Comparison of ENCODE assay signal across 1 cellular context in the genomic region with DNA sequence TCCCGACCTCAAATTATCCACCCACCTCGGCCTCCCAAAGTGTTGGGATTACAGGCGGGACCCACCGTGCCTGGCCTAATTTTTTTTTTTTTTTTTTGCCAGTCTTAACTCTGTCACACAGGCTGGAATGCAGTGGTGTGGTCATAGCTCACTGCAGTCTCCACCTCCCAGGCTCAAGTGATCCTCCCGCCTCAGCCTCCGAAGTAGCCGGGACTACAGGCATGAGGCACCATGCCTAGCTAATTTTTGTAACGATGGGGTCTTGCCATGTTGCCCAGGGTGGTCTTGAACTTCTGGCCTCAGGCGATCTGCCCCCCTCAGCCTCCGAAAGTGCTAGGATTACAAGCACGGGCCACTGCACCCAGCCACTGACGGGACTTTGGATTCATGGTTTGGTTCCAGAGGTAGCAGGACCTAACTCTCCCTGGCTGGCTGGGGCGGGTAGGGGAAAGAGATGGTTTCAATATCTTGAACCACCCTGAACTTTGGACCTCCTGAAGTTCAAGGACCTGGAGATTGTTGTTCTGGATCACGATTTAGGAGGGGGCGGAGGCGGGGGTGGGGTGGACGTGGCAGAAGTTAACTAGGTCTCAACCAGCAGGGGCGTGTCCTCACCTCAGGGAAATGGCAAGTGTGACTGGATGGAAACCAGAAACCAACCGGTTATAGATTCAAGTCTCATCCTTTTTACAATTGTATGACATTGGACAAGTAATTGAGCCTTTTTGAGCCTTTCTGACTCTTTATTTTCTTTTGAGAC.
TF ChIP-seq lines count a peak whose summit lies in the region.

No MANE protein-coding gene starts in this region.

TF ChIP-seq in H1, 55 proteins besides CTCF, POLR2A, EP300 and RAD21:
- TF ChIP-seq KDM4A (IDR thresholded peaks at IDR 0.05; ENCODE audit: low read depth, low read length, severe bottlenecking) (no peak), TCF12 (IDR thresholded peaks at IDR 0.05; ENCODE audit: low read depth, low read length) (no peak), SIX5 (IDR thresholded peaks at IDR 0.05; ENCODE audit: low read depth, low read length) (no peak), CREB1 (IDR thresholded peaks at IDR 0.05) (no peak), RFX5 (IDR thresholded peaks at IDR 0.05; ENCODE audit: borderline replicate concordance, low read depth, low read length) (no peak), GABPA (IDR thresholded peaks at IDR 0.05; ENCODE audit: borderline replicate concordance, insufficient read depth, low read length) (no peak), NRF1 (IDR thresholded peaks at IDR 0.05; ENCODE audit: low read depth, low read length) (no peak), YY1 (IDR thresholded peaks at IDR 0.05; ENCODE audit: low read depth, low read length) (no peak)
- TF ChIP-seq, protein P1, sequence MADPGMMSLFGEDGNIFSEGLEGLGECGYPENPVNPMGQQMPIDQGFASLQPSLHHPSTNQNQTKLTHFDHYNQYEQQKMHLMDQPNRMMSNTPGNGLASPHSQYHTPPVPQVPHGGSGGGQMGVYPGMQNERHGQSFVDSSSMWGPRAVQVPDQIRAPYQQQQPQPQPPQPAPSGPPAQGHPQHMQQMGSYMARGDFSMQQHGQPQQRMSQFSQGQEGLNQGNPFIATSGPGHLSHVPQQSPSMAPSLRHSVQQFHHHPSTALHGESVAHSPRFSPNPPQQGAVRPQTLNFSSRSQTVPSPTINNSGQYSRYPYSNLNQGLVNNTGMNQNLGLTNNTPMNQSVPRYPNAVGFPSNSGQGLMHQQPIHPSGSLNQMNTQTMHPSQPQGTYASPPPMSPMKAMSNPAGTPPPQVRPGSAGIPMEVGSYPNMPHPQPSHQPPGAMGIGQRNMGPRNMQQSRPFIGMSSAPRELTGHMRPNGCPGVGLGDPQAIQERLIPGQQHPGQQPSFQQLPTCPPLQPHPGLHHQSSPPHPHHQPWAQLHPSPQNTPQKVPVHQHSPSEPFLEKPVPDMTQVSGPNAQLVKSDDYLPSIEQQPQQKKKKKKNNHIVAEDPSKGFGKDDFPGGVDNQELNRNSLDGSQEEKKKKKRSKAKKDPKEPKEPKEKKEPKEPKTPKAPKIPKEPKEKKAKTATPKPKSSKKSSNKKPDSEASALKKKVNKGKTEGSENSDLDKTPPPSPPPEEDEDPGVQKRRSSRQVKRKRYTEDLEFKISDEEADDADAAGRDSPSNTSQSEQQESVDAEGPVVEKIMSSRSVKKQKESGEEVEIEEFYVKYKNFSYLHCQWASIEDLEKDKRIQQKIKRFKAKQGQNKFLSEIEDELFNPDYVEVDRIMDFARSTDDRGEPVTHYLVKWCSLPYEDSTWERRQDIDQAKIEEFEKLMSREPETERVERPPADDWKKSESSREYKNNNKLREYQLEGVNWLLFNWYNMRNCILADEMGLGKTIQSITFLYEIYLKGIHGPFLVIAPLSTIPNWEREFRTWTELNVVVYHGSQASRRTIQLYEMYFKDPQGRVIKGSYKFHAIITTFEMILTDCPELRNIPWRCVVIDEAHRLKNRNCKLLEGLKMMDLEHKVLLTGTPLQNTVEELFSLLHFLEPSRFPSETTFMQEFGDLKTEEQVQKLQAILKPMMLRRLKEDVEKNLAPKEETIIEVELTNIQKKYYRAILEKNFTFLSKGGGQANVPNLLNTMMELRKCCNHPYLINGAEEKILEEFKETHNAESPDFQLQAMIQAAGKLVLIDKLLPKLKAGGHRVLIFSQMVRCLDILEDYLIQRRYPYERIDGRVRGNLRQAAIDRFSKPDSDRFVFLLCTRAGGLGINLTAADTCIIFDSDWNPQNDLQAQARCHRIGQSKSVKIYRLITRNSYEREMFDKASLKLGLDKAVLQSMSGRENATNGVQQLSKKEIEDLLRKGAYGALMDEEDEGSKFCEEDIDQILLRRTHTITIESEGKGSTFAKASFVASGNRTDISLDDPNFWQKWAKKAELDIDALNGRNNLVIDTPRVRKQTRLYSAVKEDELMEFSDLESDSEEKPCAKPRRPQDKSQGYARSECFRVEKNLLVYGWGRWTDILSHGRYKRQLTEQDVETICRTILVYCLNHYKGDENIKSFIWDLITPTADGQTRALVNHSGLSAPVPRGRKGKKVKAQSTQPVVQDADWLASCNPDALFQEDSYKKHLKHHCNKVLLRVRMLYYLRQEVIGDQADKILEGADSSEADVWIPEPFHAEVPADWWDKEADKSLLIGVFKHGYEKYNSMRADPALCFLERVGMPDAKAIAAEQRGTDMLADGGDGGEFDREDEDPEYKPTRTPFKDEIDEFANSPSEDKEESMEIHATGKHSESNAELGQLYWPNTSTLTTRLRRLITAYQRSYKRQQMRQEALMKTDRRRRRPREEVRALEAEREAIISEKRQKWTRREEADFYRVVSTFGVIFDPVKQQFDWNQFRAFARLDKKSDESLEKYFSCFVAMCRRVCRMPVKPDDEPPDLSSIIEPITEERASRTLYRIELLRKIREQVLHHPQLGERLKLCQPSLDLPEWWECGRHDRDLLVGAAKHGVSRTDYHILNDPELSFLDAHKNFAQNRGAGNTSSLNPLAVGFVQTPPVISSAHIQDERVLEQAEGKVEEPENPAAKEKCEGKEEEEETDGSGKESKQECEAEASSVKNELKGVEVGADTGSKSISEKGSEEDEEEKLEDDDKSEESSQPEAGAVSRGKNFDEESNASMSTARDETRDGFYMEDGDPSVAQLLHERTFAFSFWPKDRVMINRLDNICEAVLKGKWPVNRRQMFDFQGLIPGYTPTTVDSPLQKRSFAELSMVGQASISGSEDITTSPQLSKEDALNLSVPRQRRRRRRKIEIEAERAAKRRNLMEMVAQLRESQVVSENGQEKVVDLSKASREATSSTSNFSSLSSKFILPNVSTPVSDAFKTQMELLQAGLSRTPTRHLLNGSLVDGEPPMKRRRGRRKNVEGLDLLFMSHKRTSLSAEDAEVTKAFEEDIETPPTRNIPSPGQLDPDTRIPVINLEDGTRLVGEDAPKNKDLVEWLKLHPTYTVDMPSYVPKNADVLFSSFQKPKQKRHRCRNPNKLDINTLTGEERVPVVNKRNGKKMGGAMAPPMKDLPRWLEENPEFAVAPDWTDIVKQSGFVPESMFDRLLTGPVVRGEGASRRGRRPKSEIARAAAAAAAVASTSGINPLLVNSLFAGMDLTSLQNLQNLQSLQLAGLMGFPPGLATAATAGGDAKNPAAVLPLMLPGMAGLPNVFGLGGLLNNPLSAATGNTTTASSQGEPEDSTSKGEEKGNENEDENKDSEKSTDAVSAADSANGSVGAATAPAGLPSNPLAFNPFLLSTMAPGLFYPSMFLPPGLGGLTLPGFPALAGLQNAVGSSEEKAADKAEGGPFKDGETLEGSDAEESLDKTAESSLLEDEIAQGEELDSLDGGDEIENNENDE (IDR thresholded peaks at IDR 0.05; ENCODE audit: insufficient replicate concordance, low read length): no peak
- TF ChIP-seq, protein P2, sequence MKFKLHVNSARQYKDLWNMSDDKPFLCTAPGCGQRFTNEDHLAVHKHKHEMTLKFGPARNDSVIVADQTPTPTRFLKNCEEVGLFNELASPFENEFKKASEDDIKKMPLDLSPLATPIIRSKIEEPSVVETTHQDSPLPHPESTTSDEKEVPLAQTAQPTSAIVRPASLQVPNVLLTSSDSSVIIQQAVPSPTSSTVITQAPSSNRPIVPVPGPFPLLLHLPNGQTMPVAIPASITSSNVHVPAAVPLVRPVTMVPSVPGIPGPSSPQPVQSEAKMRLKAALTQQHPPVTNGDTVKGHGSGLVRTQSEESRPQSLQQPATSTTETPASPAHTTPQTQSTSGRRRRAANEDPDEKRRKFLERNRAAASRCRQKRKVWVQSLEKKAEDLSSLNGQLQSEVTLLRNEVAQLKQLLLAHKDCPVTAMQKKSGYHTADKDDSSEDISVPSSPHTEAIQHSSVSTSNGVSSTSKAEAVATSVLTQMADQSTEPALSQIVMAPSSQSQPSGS (IDR thresholded peaks at IDR 0.05; ENCODE audit: low read length): no peak
